Comparison of ENCODE assay signal across 18 cellular contexts in the genomic region with DNA sequence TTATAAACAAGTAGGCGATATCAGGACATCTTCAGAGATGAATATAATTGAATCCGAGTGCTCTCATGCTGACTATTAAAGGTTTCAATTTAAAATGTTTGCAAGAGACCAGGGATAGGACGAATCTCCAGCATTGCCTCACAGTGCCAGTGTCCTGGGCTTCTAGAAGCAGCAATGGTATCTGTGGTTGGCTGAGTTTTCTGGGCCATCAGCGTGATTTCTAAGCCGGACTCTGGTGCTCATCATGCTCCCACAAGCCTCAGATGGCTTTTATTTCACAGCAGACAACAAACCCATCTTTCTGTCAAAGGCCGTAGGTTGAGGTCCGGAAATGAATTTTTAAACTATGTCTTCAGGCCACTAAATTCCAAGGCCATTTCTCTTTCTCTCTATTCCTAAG.
DNase-seq lines count a peak whose midpoint lies in the region; ATAC-seq and TF ChIP-seq lines count a peak whose summit lies in the region.
"Had no signal": no experiment of that assay in that cellular context is flagged by ENCODE, and none has a peak within 500 bp of the region (broad histone marks: within the 10 kb centered on the region; RNA-seq: fewer than 3 reads in every experiment).

No MANE protein-coding gene starts in this region.

- no peak overlapping the region for H3K4me3 ChIP-seq in GM23338
- H3K4me3 ChIP-seq in osteoblast (ENCODE audit: insufficient read depth, low read length) = no peak overlapping the region
- H3K4me3 ChIP-seq: left lung had no signal

- H3K36me3 Mint-ChIP-seq in GM23338 (ENCODE audit: low read depth) (no peaks in the 10 kb centered on the region), endothelial cell (ENCODE audit: low read depth, unreplicated experiment) (no peaks in the 10 kb centered on the region)
- H3K36me3 Mint-ChIP-seq: CD8-positive, alpha-beta T cell had no signal

- H2AFZ ChIP-seq in GM23338 = no peak overlapping the region
- peak overlapping the region; percentile 30 for H2AFZ ChIP-seq in osteoblast (ENCODE audit: low read length)

- H3K9me3 Mint-ChIP-seq in GM23338 = no peaks in the 10 kb centered on the region; the same call in 2 of the 3 replicates
- H3K9me3 Mint-ChIP-seq in endothelial cell (ENCODE audit: unreplicated experiment) = no peaks in the 10 kb centered on the region
- H3K9me3 Mint-ChIP-seq: CD8-positive, alpha-beta T cell had no signal

- no peak overlapping the region for H3K4me2 ChIP-seq in GM23338
- no peak overlapping the region for H3K4me2 ChIP-seq in osteoblast (ENCODE audit: insufficient read depth, low read length)

- TF ChIP-seq CTCF in GM23338 (conservative IDR thresholded peaks at IDR 0.05; ENCODE audit: low read depth in 2 of 2) (no peak), endothelial cell (IDR thresholded peaks at IDR 0.05; ENCODE audit: unreplicated experiment) (no peak), osteoblast (IDR thresholded peaks at IDR 0.05; ENCODE audit: extremely low read depth, low read depth, low read length) (no peak)

- H3K27ac Mint-ChIP-seq in GM23338 (peak overlapping the region; percentile 49; the same call in 1 of the 2 replicates), endothelial cell (ENCODE audit: unreplicated experiment) (peak overlapping the region; percentile 100)
- H3K27ac Mint-ChIP-seq: activated CD4-positive, alpha-beta T cell treated with anti-CD3 and anti-CD28 coated beads, Interleukin-2, amount 10 ng/mL, durations not matched to agents 7 days and 5 days; activated CD8-positive, alpha-beta memory T cell treated with anti-CD3 and anti-CD28 coated beads, Interleukin-2, amount 10 ng/mL, durations not matched to agents 7 days and 5 days; activated naive CD8-positive, alpha-beta T cell; CD8-positive, alpha-beta T cell; T-helper 17 cell had no signal

- H3K27ac ChIP-seq in GM23338 (ENCODE audit: low read depth) = no peak overlapping the region
- no peak overlapping the region for H3K27ac ChIP-seq in osteoblast (ENCODE audit: low read depth, low read length)

- H3K79me2 ChIP-seq in GM23338 (replicated peaks; ENCODE audit: insufficient read depth) = no peaks in the 10 kb centered on the region
- H3K79me2 ChIP-seq in osteoblast (ENCODE audit: insufficient read depth, low read length) = no peaks in the 10 kb centered on the region

- no peaks in the 10 kb centered on the region for H3F3A ChIP-seq in GM23338 (replicated peaks; ENCODE audit: low read depth)

- peak; percentile 16 for DNase-seq in Ammon's horn (ENCODE audit: low spot score)
- DNase-seq in GM23338 (ENCODE audit: low spot score) = no peak
- no peak for DNase-seq in endothelial cell (ENCODE audit: low spot score)
- no peak for DNase-seq in osteoblast (ENCODE audit: insufficient read length, low spot score, missing footprints)
- DNase-seq in SHP77 (lab: John Stamatoyannopoulos, UW) = no peak
- no peak for DNase-seq in stimulated activated CD4-positive, alpha-beta T cell treated with anti-CD3 and anti-CD28 coated beads, Interleukin-4, amount 100 ng/mL, for 24 hours
- DNase-seq in NCI-H2196 (lab: John Stamatoyannopoulos, UW; ENCODE audit: unreplicated experiment) = no peak
- DNase-seq: activated CD4-positive, alpha-beta T cell treated with anti-CD3 and anti-CD28 coated beads, Interleukin-2, amount 10 ng/mL, durations not matched to agents 7 days and 5 days; activated CD8-positive, alpha-beta memory T cell treated with anti-CD3 and anti-CD28 coated beads, Interleukin-2, amount 10 ng/mL, durations not matched to agents 7 days and 5 days; CD8-positive, alpha-beta T cell; DMS153; NCI-H1930; NCI-H226; T-helper 17 cell had no signal

- H3K4me1 Mint-ChIP-seq in GM23338 (peaks cover 39% of the 10 kb centered on the region), endothelial cell (ENCODE audit: unreplicated experiment) (peaks cover 69% of the 10 kb centered on the region)

- no peaks in the 10 kb centered on the region for H3K36me3 ChIP-seq in GM23338 (ENCODE audit: insufficient read depth)
- H3K36me3 ChIP-seq in osteoblast (ENCODE audit: insufficient read depth, low read length) = no peaks in the 10 kb centered on the region
- H3K36me3 ChIP-seq: left lung had no signal

- peaks cover 13% of the 10 kb centered on the region for H3K4me1 ChIP-seq in GM23338 (ENCODE audit: insufficient read depth)
- H3K4me1 ChIP-seq in osteoblast (ENCODE audit: insufficient read depth, low read length) = peaks cover 7% of the 10 kb centered on the region

- no peak overlapping the region for H3K4me3 Mint-ChIP-seq in GM23338
- no peak overlapping the region for H3K4me3 Mint-ChIP-seq in endothelial cell (ENCODE audit: unreplicated experiment)
- H3K4me3 Mint-ChIP-seq: activated CD4-positive, alpha-beta T cell treated with anti-CD3 and anti-CD28 coated beads, Interleukin-2, amount 10 ng/mL, durations not matched to agents 7 days and 5 days; activated CD8-positive, alpha-beta memory T cell treated with anti-CD3 and anti-CD28 coated beads, Interleukin-2, amount 10 ng/mL, durations not matched to agents 7 days and 5 days; activated naive CD8-positive, alpha-beta T cell; CD8-positive, alpha-beta T cell; T-helper 17 cell had no signal

- H3K9me2 ChIP-seq in GM23338 (ENCODE audit: insufficient read depth) = no peaks in the 10 kb centered on the region

- H4K20me1 ChIP-seq in GM23338 (replicated peaks; ENCODE audit: insufficient read depth) (no peaks in the 10 kb centered on the region), osteoblast (ENCODE audit: insufficient read depth, low read length) (no peaks in the 10 kb centered on the region)

- H3K9me3 ChIP-seq in osteoblast (ENCODE audit: low read depth, low read length) = no peaks in the 10 kb centered on the region
- H3K9me3 ChIP-seq: left lung had no signal

- H3K27me3 Mint-ChIP-seq in GM23338 (ENCODE audit: insufficient read depth, low read depth, poor library complexity) (peaks cover 10% of the 10 kb centered on the region), endothelial cell (ENCODE audit: unreplicated experiment) (peaks cover 17% of the 10 kb centered on the region)
- H3K27me3 Mint-ChIP-seq: activated CD4-positive, alpha-beta T cell treated with anti-CD3 and anti-CD28 coated beads, Interleukin-2, amount 10 ng/mL, durations not matched to agents 7 days and 5 days; activated CD8-positive, alpha-beta memory T cell treated with anti-CD3 and anti-CD28 coated beads, Interleukin-2, amount 10 ng/mL, durations not matched to agents 7 days and 5 days; activated naive CD8-positive, alpha-beta T cell; T-helper 17 cell had no signal

- H3K27me3 ChIP-seq in GM23338 (ENCODE audit: insufficient read depth) (no peaks in the 10 kb centered on the region), osteoblast (ENCODE audit: insufficient read depth, low read length) (no peaks in the 10 kb centered on the region)
- H3K27me3 ChIP-seq: left lung had no signal

- ATAC-seq in GM23338 (no peak), HG03108 (IDR thresholded peaks at IDR 0.05; ENCODE audit: unreplicated experiment) (no peak)
- ATAC-seq: activated CD8-positive, alpha-beta memory T cell treated with anti-CD3 and anti-CD28 coated beads, Interleukin-2, amount 10 ng/mL, durations not matched to agents 7 days and 5 days; CD8-positive, alpha-beta T cell; Panc1; T-helper 17 cell had no signal

TF ChIP-seq in GM23338, 12 proteins besides CTCF, POLR2A, EP300 and RAD21:
- TF ChIP-seq EZH2 (IDR thresholded peaks at IDR 0.05; ENCODE audit: low read depth, unreplicated experiment) = no peak
- TF ChIP-seq EZH2phosphoT487 (IDR thresholded peaks at IDR 0.05; ENCODE audit: unreplicated experiment) = no peak
- TF ChIP-seq REST (IDR thresholded peaks at IDR 0.05; ENCODE audit: unreplicated experiment) = no peak
- TF ChIP-seq JUNB (IDR thresholded peaks at IDR 0.05; ENCODE audit: unreplicated experiment) = no peak
- no peak for TF ChIP-seq ZNF114 (CRISPR knock-in tag; IDR thresholded peaks at IDR 0.05)
- TF ChIP-seq STAT1 (IDR thresholded peaks at IDR 0.05; ENCODE audit: unreplicated experiment) = no peak
